ENCODE assay signal across 2 cellular contexts in the genomic region with DNA sequence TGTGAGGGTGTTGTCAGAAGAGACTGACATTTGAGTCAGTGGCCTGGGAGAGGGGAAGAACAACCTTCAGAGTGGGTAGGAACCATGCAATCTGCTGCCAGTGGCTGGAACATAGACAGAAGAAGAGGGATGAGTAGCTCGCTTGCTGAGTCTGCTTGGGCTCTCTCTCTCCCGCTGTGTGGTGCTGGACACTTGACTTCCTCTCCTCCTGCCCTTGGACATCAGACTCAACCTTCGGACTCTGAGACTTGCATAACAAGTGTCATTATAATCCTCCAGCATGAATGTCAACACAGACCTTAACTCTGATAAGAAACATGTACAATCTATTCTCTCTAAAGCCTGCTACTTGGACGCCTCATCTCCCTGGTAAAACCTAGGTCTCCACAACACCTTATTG.
TF ChIP-seq lines count a peak whose summit lies in the region.

No MANE protein-coding gene starts in this region.

TF ChIP-seq in K562, 482 proteins besides CTCF, POLR2A, EP300 and RAD21:
- TF ChIP-seq POLR2G (IDR thresholded peaks at IDR 0.05; ENCODE audit: low read depth, low read length), result no peak
- TF ChIP-seq GATA2 (CRISPR knock-in tag; IDR thresholded peaks at IDR 0.05), result no peak
- TF ChIP-seq ZNF408 (CRISPR knock-in tag; IDR thresholded peaks at IDR 0.05; ENCODE audit: low read depth), result no peak
- TF ChIP-seq FOXK2 (conservative IDR thresholded peaks at IDR 0.05 in 1 of 2, IDR thresholded peaks at IDR 0.05 in 1 of 2; ENCODE audit: low read depth in 2 of 2), result 0 out of 4 replicates have a peak, but pooled peaks of 1 of the 2 experiments have one; percentile 22
- TF ChIP-seq TCF7 (IDR thresholded peaks at IDR 0.05; ENCODE audit: borderline replicate concordance), result no peak
- TF ChIP-seq ZNF23 (CRISPR knock-in tag; IDR thresholded peaks at IDR 0.05), result no peak
- TF ChIP-seq TRIM24 (IDR thresholded peaks at IDR 0.05), result 0 out of 4 replicates have a peak, but pooled peaks of 1 of the 2 experiments have one; percentile 10
- TF ChIP-seq, protein P1, sequence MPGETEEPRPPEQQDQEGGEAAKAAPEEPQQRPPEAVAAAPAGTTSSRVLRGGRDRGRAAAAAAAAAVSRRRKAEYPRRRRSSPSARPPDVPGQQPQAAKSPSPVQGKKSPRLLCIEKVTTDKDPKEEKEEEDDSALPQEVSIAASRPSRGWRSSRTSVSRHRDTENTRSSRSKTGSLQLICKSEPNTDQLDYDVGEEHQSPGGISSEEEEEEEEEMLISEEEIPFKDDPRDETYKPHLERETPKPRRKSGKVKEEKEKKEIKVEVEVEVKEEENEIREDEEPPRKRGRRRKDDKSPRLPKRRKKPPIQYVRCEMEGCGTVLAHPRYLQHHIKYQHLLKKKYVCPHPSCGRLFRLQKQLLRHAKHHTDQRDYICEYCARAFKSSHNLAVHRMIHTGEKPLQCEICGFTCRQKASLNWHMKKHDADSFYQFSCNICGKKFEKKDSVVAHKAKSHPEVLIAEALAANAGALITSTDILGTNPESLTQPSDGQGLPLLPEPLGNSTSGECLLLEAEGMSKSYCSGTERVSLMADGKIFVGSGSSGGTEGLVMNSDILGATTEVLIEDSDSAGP (CRISPR knock-in tag; IDR thresholded peaks at IDR 0.05), result no peak
- TF ChIP-seq ESRRA (IDR thresholded peaks at IDR 0.05; ENCODE audit: borderline replicate concordance, low read depth), result peak; percentile 64; the same call in 1 of the 2 replicates
- peak; percentile 76 for TF ChIP-seq CEBPB (tag; IDR thresholded peaks at IDR 0.05)
- TF ChIP-seq SPI1 (IDR thresholded peaks at IDR 0.05; ENCODE audit: borderline replicate concordance, low read depth, low read length), result peak; percentile 52; the same call in 1 of the 2 replicates
- TF ChIP-seq JUND (IDR thresholded peaks at IDR 0.05; ENCODE audit: borderline replicate concordance, low read depth, low read length), result no peak
- no peak for TF ChIP-seq JUND (tag; IDR thresholded peaks at IDR 0.05; ENCODE audit: borderline replicate concordance, low read depth, low read length)
- TF ChIP-seq FOXA3 (CRISPR knock-in tag; conservative IDR thresholded peaks at IDR 0.05 in 1 of 2, IDR thresholded peaks at IDR 0.05 in 1 of 2), result peak in 1 of 2 experiments; percentile 70; a peak in 2 of 4 replicates
- no peak for TF ChIP-seq IFI16 (CRISPR knock-in tag; IDR thresholded peaks at IDR 0.05)
- no peak for TF ChIP-seq KAT2B (IDR thresholded peaks at IDR 0.05; ENCODE audit: low read depth, low read length)
- TF ChIP-seq ARID1B (IDR thresholded peaks at IDR 0.05), result peak; percentile 12; the same call in 1 of the 2 replicates
- TF ChIP-seq NR2C2 (CRISPR knock-in tag; IDR thresholded peaks at IDR 0.05), result no peak
- TF ChIP-seq NR2C2 (tag; IDR thresholded peaks at IDR 0.05), result peak; percentile 80
- no peak for TF ChIP-seq HIVEP1 (CRISPR knock-in tag; IDR thresholded peaks at IDR 0.05)
- peak; percentile 58; the same call in 1 of the 2 replicates for TF ChIP-seq NR2C1 (IDR thresholded peaks at IDR 0.05)
- TF ChIP-seq NR2C1 (tag; IDR thresholded peaks at IDR 0.05), result peak; percentile 86
- TF ChIP-seq CTBP1 (IDR thresholded peaks at IDR 0.05; ENCODE audit: borderline replicate concordance), result 0 out of 2 replicates have a peak, but pooled peaks have one; percentile 28
- TF ChIP-seq XRCC5 (IDR thresholded peaks at IDR 0.05; ENCODE audit: low read depth, low read length), result no peak

TF ChIP-seq in HepG2, 621 proteins besides CTCF, POLR2A, EP300 and RAD21 (continues in another document):
- TF ChIP-seq NCOR1 (IDR thresholded peaks at IDR 0.05; ENCODE audit: borderline replicate concordance, low read length), result peak; percentile 55; the same call in 1 of the 2 replicates
- TF ChIP-seq, protein P2, sequence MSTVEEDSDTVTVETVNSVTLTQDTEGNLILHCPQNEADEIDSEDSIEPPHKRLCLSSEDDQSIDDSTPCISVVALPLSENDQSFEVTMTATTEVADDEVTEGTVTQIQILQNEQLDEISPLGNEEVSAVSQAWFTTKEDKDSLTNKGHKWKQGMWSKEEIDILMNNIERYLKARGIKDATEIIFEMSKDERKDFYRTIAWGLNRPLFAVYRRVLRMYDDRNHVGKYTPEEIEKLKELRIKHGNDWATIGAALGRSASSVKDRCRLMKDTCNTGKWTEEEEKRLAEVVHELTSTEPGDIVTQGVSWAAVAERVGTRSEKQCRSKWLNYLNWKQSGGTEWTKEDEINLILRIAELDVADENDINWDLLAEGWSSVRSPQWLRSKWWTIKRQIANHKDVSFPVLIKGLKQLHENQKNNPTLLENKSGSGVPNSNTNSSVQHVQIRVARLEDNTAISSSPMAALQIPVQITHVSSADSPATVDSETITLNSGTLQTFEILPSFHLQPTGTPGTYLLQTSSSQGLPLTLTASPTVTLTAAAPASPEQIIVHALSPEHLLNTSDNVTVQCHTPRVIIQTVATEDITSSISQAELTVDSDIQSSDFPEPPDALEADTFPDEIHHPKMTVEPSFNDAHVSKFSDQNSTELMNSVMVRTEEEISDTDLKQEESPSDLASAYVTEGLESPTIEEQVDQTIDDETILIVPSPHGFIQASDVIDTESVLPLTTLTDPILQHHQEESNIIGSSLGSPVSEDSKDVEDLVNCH (CRISPR knock-in tag; IDR thresholded peaks at IDR 0.05), result no peak
- TF ChIP-seq FOXK1 (CRISPR knock-in tag; IDR thresholded peaks at IDR 0.05; ENCODE audit: borderline replicate concordance, low read depth), result peak; percentile 69; the same call in 1 of the 2 replicates
- no peak for TF ChIP-seq SOX6 (IDR thresholded peaks at IDR 0.05)
- TF ChIP-seq SOX6 (CRISPR knock-in tag; IDR thresholded peaks at IDR 0.05), result peak; percentile 61
- TF ChIP-seq BRD4 (CRISPR knock-in tag; IDR thresholded peaks at IDR 0.05), result no peak
- no peak for TF ChIP-seq THAP11 (CRISPR knock-in tag; IDR thresholded peaks at IDR 0.05)
- TF ChIP-seq, protein P3, sequence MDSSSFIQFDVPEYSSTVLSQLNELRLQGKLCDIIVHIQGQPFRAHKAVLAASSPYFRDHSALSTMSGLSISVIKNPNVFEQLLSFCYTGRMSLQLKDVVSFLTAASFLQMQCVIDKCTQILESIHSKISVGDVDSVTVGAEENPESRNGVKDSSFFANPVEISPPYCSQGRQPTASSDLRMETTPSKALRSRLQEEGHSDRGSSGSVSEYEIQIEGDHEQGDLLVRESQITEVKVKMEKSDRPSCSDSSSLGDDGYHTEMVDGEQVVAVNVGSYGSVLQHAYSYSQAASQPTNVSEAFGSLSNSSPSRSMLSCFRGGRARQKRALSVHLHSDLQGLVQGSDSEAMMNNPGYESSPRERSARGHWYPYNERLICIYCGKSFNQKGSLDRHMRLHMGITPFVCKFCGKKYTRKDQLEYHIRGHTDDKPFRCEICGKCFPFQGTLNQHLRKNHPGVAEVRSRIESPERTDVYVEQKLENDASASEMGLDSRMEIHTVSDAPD (CRISPR knock-in tag; IDR thresholded peaks at IDR 0.05), result no peak
- no peak for TF ChIP-seq ZNF841 (CRISPR knock-in tag; IDR thresholded peaks at IDR 0.05; ENCODE audit: borderline replicate concordance)
- TF ChIP-seq, protein P4, sequence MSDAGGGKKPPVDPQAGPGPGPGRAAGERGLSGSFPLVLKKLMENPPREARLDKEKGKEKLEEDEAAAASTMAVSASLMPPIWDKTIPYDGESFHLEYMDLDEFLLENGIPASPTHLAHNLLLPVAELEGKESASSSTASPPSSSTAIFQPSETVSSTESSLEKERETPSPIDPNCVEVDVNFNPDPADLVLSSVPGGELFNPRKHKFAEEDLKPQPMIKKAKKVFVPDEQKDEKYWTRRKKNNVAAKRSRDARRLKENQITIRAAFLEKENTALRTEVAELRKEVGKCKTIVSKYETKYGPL (CRISPR knock-in tag; IDR thresholded peaks at IDR 0.05), result no peak
- peak; percentile 43; the same call in 1 of the 2 replicates for TF ChIP-seq PITX1 (CRISPR knock-in tag; IDR thresholded peaks at IDR 0.05)
- TF ChIP-seq, protein P5, sequence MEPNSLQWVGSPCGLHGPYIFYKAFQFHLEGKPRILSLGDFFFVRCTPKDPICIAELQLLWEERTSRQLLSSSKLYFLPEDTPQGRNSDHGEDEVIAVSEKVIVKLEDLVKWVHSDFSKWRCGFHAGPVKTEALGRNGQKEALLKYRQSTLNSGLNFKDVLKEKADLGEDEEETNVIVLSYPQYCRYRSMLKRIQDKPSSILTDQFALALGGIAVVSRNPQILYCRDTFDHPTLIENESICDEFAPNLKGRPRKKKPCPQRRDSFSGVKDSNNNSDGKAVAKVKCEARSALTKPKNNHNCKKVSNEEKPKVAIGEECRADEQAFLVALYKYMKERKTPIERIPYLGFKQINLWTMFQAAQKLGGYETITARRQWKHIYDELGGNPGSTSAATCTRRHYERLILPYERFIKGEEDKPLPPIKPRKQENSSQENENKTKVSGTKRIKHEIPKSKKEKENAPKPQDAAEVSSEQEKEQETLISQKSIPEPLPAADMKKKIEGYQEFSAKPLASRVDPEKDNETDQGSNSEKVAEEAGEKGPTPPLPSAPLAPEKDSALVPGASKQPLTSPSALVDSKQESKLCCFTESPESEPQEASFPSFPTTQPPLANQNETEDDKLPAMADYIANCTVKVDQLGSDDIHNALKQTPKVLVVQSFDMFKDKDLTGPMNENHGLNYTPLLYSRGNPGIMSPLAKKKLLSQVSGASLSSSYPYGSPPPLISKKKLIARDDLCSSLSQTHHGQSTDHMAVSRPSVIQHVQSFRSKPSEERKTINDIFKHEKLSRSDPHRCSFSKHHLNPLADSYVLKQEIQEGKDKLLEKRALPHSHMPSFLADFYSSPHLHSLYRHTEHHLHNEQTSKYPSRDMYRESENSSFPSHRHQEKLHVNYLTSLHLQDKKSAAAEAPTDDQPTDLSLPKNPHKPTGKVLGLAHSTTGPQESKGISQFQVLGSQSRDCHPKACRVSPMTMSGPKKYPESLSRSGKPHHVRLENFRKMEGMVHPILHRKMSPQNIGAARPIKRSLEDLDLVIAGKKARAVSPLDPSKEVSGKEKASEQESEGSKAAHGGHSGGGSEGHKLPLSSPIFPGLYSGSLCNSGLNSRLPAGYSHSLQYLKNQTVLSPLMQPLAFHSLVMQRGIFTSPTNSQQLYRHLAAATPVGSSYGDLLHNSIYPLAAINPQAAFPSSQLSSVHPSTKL (CRISPR knock-in tag; IDR thresholded peaks at IDR 0.05), result peak; percentile 92
- no peak for TF ChIP-seq NFATC3 (CRISPR knock-in tag; IDR thresholded peaks at IDR 0.05)
- TF ChIP-seq NR2F1 (CRISPR knock-in tag; IDR thresholded peaks at IDR 0.05), result no peak
- 0 out of 2 replicates have a peak, but pooled peaks have one; percentile 19 for TF ChIP-seq ZNF644 (CRISPR knock-in tag; IDR thresholded peaks at IDR 0.05; ENCODE audit: low read depth)
- 0 out of 2 replicates have a peak, but pooled peaks have one; percentile 19 for TF ChIP-seq NR2C2 (CRISPR knock-in tag; IDR thresholded peaks at IDR 0.05; ENCODE audit: borderline replicate concordance)
- TF ChIP-seq, protein P6, sequence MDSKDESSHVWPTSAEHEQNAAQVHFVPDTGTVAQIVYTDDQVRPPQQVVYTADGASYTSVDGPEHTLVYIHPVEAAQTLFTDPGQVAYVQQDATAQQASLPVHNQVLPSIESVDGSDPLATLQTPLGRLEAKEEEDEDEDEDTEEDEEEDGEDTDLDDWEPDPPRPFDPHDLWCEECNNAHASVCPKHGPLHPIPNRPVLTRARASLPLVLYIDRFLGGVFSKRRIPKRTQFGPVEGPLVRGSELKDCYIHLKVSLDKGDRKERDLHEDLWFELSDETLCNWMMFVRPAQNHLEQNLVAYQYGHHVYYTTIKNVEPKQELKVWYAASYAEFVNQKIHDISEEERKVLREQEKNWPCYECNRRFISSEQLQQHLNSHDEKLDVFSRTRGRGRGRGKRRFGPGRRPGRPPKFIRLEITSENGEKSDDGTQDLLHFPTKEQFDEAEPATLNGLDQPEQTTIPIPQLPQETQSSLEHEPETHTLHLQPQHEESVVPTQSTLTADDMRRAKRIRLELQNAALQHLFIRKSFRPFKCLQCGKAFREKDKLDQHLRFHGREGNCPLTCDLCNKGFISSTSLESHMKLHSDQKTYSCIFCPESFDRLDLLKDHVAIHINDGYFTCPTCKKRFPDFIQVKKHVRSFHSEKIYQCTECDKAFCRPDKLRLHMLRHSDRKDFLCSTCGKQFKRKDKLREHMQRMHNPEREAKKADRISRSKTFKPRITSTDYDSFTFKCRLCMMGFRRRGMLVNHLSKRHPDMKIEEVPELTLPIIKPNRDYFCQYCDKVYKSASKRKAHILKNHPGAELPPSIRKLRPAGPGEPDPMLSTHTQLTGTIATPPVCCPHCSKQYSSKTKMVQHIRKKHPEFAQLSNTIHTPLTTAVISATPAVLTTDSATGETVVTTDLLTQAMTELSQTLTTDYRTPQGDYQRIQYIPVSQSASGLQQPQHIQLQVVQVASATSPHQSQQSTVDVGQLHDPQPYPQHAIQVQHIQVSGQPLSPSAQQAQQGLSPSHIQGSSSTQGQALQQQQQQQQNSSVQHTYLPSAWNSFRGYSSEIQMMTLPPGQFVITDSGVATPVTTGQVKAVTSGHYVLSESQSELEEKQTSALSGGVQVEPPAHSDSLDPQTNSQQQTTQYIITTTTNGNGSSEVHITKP (CRISPR knock-in tag; IDR thresholded peaks at IDR 0.05; ENCODE audit: low read depth), result no peak
- TF ChIP-seq, protein P7, sequence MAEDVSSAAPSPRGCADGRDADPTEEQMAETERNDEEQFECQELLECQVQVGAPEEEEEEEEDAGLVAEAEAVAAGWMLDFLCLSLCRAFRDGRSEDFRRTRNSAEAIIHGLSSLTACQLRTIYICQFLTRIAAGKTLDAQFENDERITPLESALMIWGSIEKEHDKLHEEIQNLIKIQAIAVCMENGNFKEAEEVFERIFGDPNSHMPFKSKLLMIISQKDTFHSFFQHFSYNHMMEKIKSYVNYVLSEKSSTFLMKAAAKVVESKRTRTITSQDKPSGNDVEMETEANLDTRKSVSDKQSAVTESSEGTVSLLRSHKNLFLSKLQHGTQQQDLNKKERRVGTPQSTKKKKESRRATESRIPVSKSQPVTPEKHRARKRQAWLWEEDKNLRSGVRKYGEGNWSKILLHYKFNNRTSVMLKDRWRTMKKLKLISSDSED (CRISPR knock-in tag; IDR thresholded peaks at IDR 0.05), result no peak
- TF ChIP-seq, protein P8, sequence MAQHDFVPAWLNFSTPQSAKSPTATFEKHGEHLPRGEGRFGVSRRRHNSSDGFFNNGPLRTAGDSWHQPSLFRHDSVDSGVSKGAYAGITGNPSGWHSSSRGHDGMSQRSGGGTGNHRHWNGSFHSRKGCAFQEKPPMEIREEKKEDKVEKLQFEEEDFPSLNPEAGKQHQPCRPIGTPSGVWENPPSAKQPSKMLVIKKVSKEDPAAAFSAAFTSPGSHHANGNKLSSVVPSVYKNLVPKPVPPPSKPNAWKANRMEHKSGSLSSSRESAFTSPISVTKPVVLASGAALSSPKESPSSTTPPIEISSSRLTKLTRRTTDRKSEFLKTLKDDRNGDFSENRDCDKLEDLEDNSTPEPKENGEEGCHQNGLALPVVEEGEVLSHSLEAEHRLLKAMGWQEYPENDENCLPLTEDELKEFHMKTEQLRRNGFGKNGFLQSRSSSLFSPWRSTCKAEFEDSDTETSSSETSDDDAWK (CRISPR knock-in tag; IDR thresholded peaks at IDR 0.05), result no peak
- peak; percentile 88 for TF ChIP-seq SALL1 (CRISPR knock-in tag; IDR thresholded peaks at IDR 0.05)
- peak; percentile 37; the same call in 1 of the 2 replicates for TF ChIP-seq SOX5 (CRISPR knock-in tag; IDR thresholded peaks at IDR 0.05; ENCODE audit: borderline replicate concordance)
- TF ChIP-seq GZF1 (CRISPR knock-in tag; IDR thresholded peaks at IDR 0.05), result no peak
- TF ChIP-seq RCOR2 (CRISPR knock-in tag; IDR thresholded peaks at IDR 0.05), result peak; percentile 39; the same call in 1 of the 2 replicates
- TF ChIP-seq HNRNPL (IDR thresholded peaks at IDR 0.05; ENCODE audit: low read depth, low read length), result no peak
- peak; percentile 55; the same call in 1 of the 2 replicates for TF ChIP-seq CEBPG (CRISPR knock-in tag; IDR thresholded peaks at IDR 0.05)
- TF ChIP-seq BCL6 (CRISPR knock-in tag; IDR thresholded peaks at IDR 0.05), result peak; percentile 40; the same call in 1 of the 2 replicates
- TF ChIP-seq KMT2B (CRISPR knock-in tag; IDR thresholded peaks at IDR 0.05), result no peak
- 0 out of 2 replicates have a peak, but pooled peaks have one; percentile 46 for TF ChIP-seq MIER3 (CRISPR knock-in tag; IDR thresholded peaks at IDR 0.05; ENCODE audit: borderline replicate concordance)
